14 cellular contexts compared by ENCODE assay signal in the genomic region with DNA sequence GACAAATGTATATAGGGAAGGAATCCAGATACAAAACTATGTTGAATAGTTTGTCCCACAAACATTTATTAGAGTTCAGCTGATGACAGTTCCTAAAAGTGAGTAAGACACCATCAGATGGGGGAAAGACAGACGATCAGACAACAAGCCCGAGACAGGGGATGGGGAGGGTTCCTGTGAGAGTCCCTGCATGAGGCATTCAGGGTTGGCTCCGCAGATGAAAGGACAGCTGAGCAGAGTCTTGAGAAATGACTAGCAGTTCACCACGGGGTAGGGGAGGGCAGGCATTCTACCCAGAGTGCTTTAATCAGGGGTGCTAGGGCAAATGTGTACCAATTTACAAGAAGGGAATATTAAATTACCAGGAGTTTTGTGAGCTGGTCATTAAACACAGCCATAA. TPM values are rescaled to one million over a fixed set of nuclear protein-coding genes. Genes with fewer than 3 reads are reported as not detected.
DNase-seq lines count a peak whose midpoint lies in the region; ATAC-seq and TF ChIP-seq lines count a peak whose summit lies in the region.
"Had no signal": no experiment of that assay in that cellular context is flagged by ENCODE, and none has a peak within 500 bp of the region (broad histone marks: within the 10 kb centered on the region; RNA-seq: fewer than 3 reads in every experiment).

No MANE protein-coding gene starts in this region.

- H3K9me3 Mint-ChIP-seq in activated T-helper 17 cell treated with anti-CD3 and anti-CD28 coated beads, Interleukin-2, amount 50 U/mL, for 72 hours: no peaks in the 10 kb centered on the region
- H3K9me3 Mint-ChIP-seq in immature natural killer cell: no peaks in the 10 kb centered on the region
- H3K9me3 Mint-ChIP-seq: activated T-helper 2 cell treated with anti-CD3 and anti-CD28 coated beads, Interferon-gamma antibody, Interleukin-2, Interleukin-4, amounts not matched to agents 10 μg/mL and 5 μg/mL and 100 μg/mL, durations not matched to agents 14 hours and 24 hours and 36 hours; dendritic cell treated with granulocyte-macrophage colony-stimulating factor and Interleukin-4, amounts not matched to agents 40 ng/mL and 50 ng/mL, for 4 days had no signal

- peak; percentile 89 for ATAC-seq in activated T-helper 17 cell treated with anti-CD3 and anti-CD28 coated beads, Interleukin-2, amount 50 U/mL, for 72 hours (replicated peaks)
- ATAC-seq: gastrocnemius medialis, left ventricle myocardium superior had no signal

- no peak for TF ChIP-seq CTCF in GM13977 (IDR thresholded peaks at IDR 0.05; ENCODE audit: extremely low read depth, insufficient read depth, missing control alignments)

- H3K27me3 Mint-ChIP-seq in activated T-helper 17 cell treated with anti-CD3 and anti-CD28 coated beads, Interleukin-2, amount 50 U/mL, for 72 hours: peaks cover 4% of the 10 kb centered on the region
- peaks cover 5 to 16% (median 6%) of the 10 kb centered on the region in 3 donors for H3K27me3 Mint-ChIP-seq in immature natural killer cell (ENCODE audit: low read depth in 3 of 3)

- H3K36me3 Mint-ChIP-seq in activated T-helper 17 cell treated with anti-CD3 and anti-CD28 coated beads, Interleukin-2, amount 50 U/mL, for 72 hours (ENCODE audit: low read depth): no peaks in the 10 kb centered on the region
- H3K36me3 Mint-ChIP-seq in immature natural killer cell: no peaks in the 10 kb centered on the region

- no peak overlapping the region for H3K27ac Mint-ChIP-seq in activated T-helper 17 cell treated with anti-CD3 and anti-CD28 coated beads, Interleukin-2, amount 50 U/mL, for 72 hours
- H3K27ac Mint-ChIP-seq in immature natural killer cell: no peak overlapping the region
- H3K27ac Mint-ChIP-seq: activated T-helper 2 cell treated with anti-CD3 and anti-CD28 coated beads, Interferon-gamma antibody, Interleukin-2, Interleukin-4, amounts not matched to agents 10 μg/mL and 5 μg/mL and 100 μg/mL, durations not matched to agents 14 hours and 24 hours and 36 hours; dendritic cell treated with granulocyte-macrophage colony-stimulating factor and Interleukin-4, amounts not matched to agents 40 ng/mL and 50 ng/mL, for 4 days had no signal

- in situ Hi-C loops in GM13977 (cut with MboI; ENCODE audit: low pct_unique_long_range_greater_than_20kb, low sequenced_read_pairs, unreplicated experiment): no loop called here

- peak; percentile 9 to 20 for DNase-seq in activated CD4-positive, alpha-beta T cell treated with anti-CD3 and anti-CD28 coated beads for 24 hours (ENCODE audit: low read depth in 2 of 2)
- DNase-seq in skeletal muscle cell (ENCODE audit: low read depth): peak; percentile 35
- DNase-seq in stimulated activated naive CD4-positive, alpha-beta T cell (lab: John Stamatoyannopoulos, UW): peak in 5 of 6 experiments; percentile 8 to 45 (median 19)
- no peak for DNase-seq in GM13977 (ENCODE audit: low spot score)
- no peak for DNase-seq in immature natural killer cell
- no peak for DNase-seq in LoVo (ENCODE audit: low spot score)
- DNase-seq: DMS 273 treated with DMSO at 0.1 percent for 48 hours, gastrocnemius medialis, left ventricle myocardium superior, NCI-H1092 treated with DMSO at 0.1 percent for 48 hours, NCI-H774 had no signal

- peaks cover 9% of the 10 kb centered on the region for H3K4me1 Mint-ChIP-seq in activated T-helper 17 cell treated with anti-CD3 and anti-CD28 coated beads, Interleukin-2, amount 50 U/mL, for 72 hours
- H3K4me1 Mint-ChIP-seq in immature natural killer cell: no peaks in the 10 kb centered on the region

- H3K4me3 ChIP-seq in skeletal muscle cell (ENCODE audit: low read depth, low read length): no peak overlapping the region
- H3K4me3 ChIP-seq: gastrocnemius medialis had no signal

- H3K4me3 Mint-ChIP-seq in activated T-helper 17 cell treated with anti-CD3 and anti-CD28 coated beads, Interleukin-2, amount 50 U/mL, for 72 hours: no peak overlapping the region
- no peak overlapping the region for H3K4me3 Mint-ChIP-seq in immature natural killer cell
- H3K4me3 Mint-ChIP-seq: dendritic cell treated with granulocyte-macrophage colony-stimulating factor and Interleukin-4, amounts not matched to agents 40 ng/mL and 50 ng/mL, for 4 days had no signal

RNA-seq across cellular contexts. Expression of a gene that starts 28.0 kb away (rescaled TPM):
- total RNA-seq in activated T-helper 17 cell treated with anti-CD3 and anti-CD28 coated beads, Interleukin-2, amount 50 U/mL, for 72 hours: under 1 TPM in 1 of 2 donors, not detected in 1; 0.13 TPM
- under 1 TPM in 1 of 3 donors, not detected in 2; 0.03 TPM for polyA plus RNA-seq in immature natural killer cell
- total RNA-seq: gastrocnemius medialis, left ventricle myocardium superior had no signal

Comparison
In these comparisons a context has a peak if more than half of its experiments do, and no peak if none do; other contexts are left out.
1. DNase-seq: peak in activated CD4-positive, alpha-beta T cell treated with anti-CD3 and anti-CD28 coated beads for 24 hours (2 of 2), skeletal muscle cell (single experiment) and stimulated activated naive CD4-positive, alpha-beta T cell (5 of 6); none in GM13977 (single experiment), immature natural killer cell (0 of 3) and LoVo (single experiment).